Comparison of ENCODE assay signal across 8 cellular contexts in the genomic region with DNA sequence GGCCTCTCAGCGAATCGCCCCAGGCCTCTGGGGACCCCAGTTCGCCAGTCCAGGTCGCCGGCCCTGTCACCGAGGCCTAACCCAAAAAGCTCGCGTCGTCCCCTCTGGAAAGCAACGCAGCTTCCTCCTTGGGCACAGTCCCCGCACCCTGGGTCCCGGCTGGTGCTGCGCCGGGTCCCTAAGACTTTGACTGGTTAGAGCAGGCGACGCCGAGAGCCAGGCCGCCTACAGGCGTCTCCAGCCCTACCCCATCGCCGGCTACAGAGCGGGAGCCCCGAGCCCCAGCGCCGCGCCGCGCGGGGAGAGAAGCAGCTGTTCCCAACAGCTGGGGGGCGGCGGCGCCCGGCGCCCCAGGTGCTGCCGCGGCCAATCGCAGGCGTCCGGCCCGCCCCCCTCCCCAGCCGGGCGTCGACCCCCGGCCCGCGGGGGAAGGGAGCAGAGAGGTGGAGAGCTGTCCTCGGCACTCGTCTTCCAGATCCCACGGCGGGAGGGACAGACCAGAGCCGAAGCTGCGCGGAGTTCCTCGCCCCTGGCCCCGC. TPM values are rescaled to one million over a fixed set of nuclear protein-coding genes. Genes with fewer than 3 reads are reported as not detected.
DNase-seq lines count a peak whose midpoint lies in the region; ATAC-seq and TF ChIP-seq lines count a peak whose summit lies in the region.

No MANE protein-coding gene starts in this region.

- H3K4me1 ChIP-seq in RWPE2 (ENCODE audit: insufficient read depth, poor library complexity, severe bottlenecking): peaks cover 21% of the 10 kb centered on the region

- DNase-seq in AG10803 (ENCODE audit: low read depth): peak; percentile 37
- DNase-seq in RWPE2 (ENCODE audit: low spot score): no peak
- DNase-seq in fibroblast of mammary gland (ENCODE audit: low read depth): no peak
- DNase-seq in natural killer cell treated with Interleukin-12 subunit alpha and Interleukin-12 subunit beta and Interleukin-15 and Interleukin-18, amount 100 ng/mL, for 72 hours (ENCODE audit: low spot score): no peak
- DNase-seq in effector CD8-positive, alpha-beta T cell (lab: John Stamatoyannopoulos, UW): no peak
- DNase-seq in Kasumi-1 (lab: John Stamatoyannopoulos, UW): no peak
- DNase-seq in NCI-H1436 treated with DMSO at 0.1 percent for 48 hours (lab: John Stamatoyannopoulos, UW): no peak
- DNase-seq in stimulated activated naive CD4-positive, alpha-beta T cell treated with Interleukin-2 at 50 U/mL for 16 hours (lab: John Stamatoyannopoulos, UW): no peak

- peak; percentile 16; the same call in 1 of the 2 replicates for TF ChIP-seq CTCF in AG10803 (conservative IDR thresholded peaks at IDR 0.05; ENCODE audit: low read length)
- TF ChIP-seq CTCF in RWPE2 (IDR thresholded peaks at IDR 0.05; ENCODE audit: poor library complexity, severe bottlenecking): no peak
- TF ChIP-seq CTCF in fibroblast of mammary gland (conservative IDR thresholded peaks at IDR 0.05; ENCODE audit: control insufficient read depth, insufficient read depth, low read depth, low read length): no peak

- H3K4me3 ChIP-seq in AG10803 (ENCODE audit: low read length) (peak overlapping the region; percentile 92), RWPE2 (ENCODE audit: severe bottlenecking) (peak overlapping the region; percentile 50), fibroblast of mammary gland (ENCODE audit: control insufficient read depth, low read depth, low read length) (peak overlapping the region; percentile 42)

- H3K9me3 ChIP-seq in RWPE2 (ENCODE audit: severe bottlenecking): no peaks in the 10 kb centered on the region

- H3K27me3 Mint-ChIP-seq in natural killer cell treated with Interleukin-12 subunit alpha and Interleukin-12 subunit beta and Interleukin-15 and Interleukin-18, amount 100 ng/mL, for 72 hours: peaks cover 50 to 72% of the 10 kb centered on the region in 2 donors

- peak overlapping the region; percentile 67 for H3K4me3 Mint-ChIP-seq in natural killer cell treated with Interleukin-12 subunit alpha and Interleukin-12 subunit beta and Interleukin-15 and Interleukin-18, amount 100 ng/mL, for 72 hours

- H3K36me3 Mint-ChIP-seq in natural killer cell treated with Interleukin-12 subunit alpha and Interleukin-12 subunit beta and Interleukin-15 and Interleukin-18, amount 100 ng/mL, for 72 hours: no peaks in the 10 kb centered on the region

- no peak overlapping the region for H3K27ac Mint-ChIP-seq in natural killer cell treated with Interleukin-12 subunit alpha and Interleukin-12 subunit beta and Interleukin-15 and Interleukin-18, amount 100 ng/mL, for 72 hours

- H3K27ac ChIP-seq in RWPE2 (ENCODE audit: poor library complexity, severe bottlenecking): no peak overlapping the region

- no peaks in the 10 kb centered on the region for H3K27me3 ChIP-seq in RWPE2 (ENCODE audit: insufficient read depth, poor library complexity, severe bottlenecking)

- ATAC-seq in RWPE2 (ENCODE audit: low read depth): no peak
- peak in 1 of 2 donors; percentile 15 for ATAC-seq in natural killer cell treated with Interleukin-12 subunit alpha and Interleukin-12 subunit beta and Interleukin-15 and Interleukin-18, amount 100 ng/mL, for 72 hours

- H3K9me3 Mint-ChIP-seq in natural killer cell treated with Interleukin-12 subunit alpha and Interleukin-12 subunit beta and Interleukin-15 and Interleukin-18, amount 100 ng/mL, for 72 hours: no peaks in the 10 kb centered on the region

- H3K36me3 ChIP-seq in RWPE2 (ENCODE audit: low read depth): no peaks in the 10 kb centered on the region

- peaks cover 11 to 12% of the 10 kb centered on the region in 2 donors for H3K4me1 Mint-ChIP-seq in natural killer cell treated with Interleukin-12 subunit alpha and Interleukin-12 subunit beta and Interleukin-15 and Interleukin-18, amount 100 ng/mL, for 72 hours (ENCODE audit: low read depth in 2 of 2)

RNA-seq across cellular contexts. Expression of a gene that starts 0.5 kb away (rescaled TPM):
- total RNA-seq in natural killer cell treated with Interleukin-12 subunit alpha and Interleukin-12 subunit beta and Interleukin-15 and Interleukin-18, amount 100 ng/mL, for 72 hours: not detected

Comparison
In these comparisons a context has a peak if more than half of its experiments do, and no peak if none do; other contexts are left out.
1. H3K4me3 ChIP-seq: peak in every context shown above with its lines; median percentile 92 in AG10803; 50 in RWPE2; 42 in fibroblast of mammary gland.